In genomic region chr5:151458314-151458713, GRCh38 we compare ENCODE assay signal across 17 cellular contexts. TPM values are rescaled to one million over a fixed set of nuclear protein-coding genes. Genes with fewer than 3 reads are reported as not detected.
A peak's percentile ranks its signal among the peaks of the same experiment; 100 is the strongest.
DNase-seq lines count a peak whose midpoint lies in the region; FAIRE-seq and TF ChIP-seq lines count a peak whose summit lies in the region.
"Had no signal": no experiment of that assay in that cellular context is flagged by ENCODE, and none has a peak within 500 bp of the region (broad histone marks: within the 10 kb centered on the region; RNA-seq: fewer than 3 reads in every experiment).

No MANE protein-coding gene starts in this region.

- WGBS in hepatocyte (ENCODE audit: low lambda C conversion rate, missing lambda C conversion rate) = 76% methylated on average over 5 of the region's 5 CpGs
- WGBS in small intestine, 3 donors = 13 to 60% (median 32%) methylated on average over 5 of the region's 5 CpGs

- peaks cover 35% of the 10 kb centered on the region for H3K79me2 ChIP-seq in hepatocyte

- no peaks in the 10 kb centered on the region for H4K20me1 ChIP-seq in hepatocyte (ENCODE audit: insufficient read depth, poor library complexity, severe bottlenecking)

- H3K27me3 ChIP-seq in hepatocyte (no peaks in the 10 kb centered on the region), small intestine (ENCODE audit: control insufficient read depth in 2 of 2, insufficient read depth in 2 of 2, low read length in 2 of 2) (no peaks in the 10 kb centered on the region), tibial artery (no peaks in the 10 kb centered on the region)

- no peak overlapping the region for H3K4me2 ChIP-seq in hepatocyte
- H3K4me2 ChIP-seq: GM23338 had no signal

- TF ChIP-seq CTCF in hepatocyte (IDR thresholded peaks at IDR 0.05; ENCODE audit: poor library complexity) (no peak), tibial artery (IDR thresholded peaks at IDR 0.05) (no peak)

- H3K9me2 ChIP-seq in hepatocyte (replicated peaks; ENCODE audit: insufficient read depth) = no peaks in the 10 kb centered on the region

- no peak for FAIRE-seq in small intestine (lab: Jason Lieb, UNC)
- FAIRE-seq: GM12891, GM18507 had no signal

- DNase-seq in hepatocyte (ENCODE audit: low spot score) (peak; percentile 10), mucosa of gallbladder (ENCODE audit: low spot score) (peak; percentile 42), small intestine (peak; percentile 95), NCI-H446 treated with DMSO at 0.1 percent for 48 hours (lab: John Stamatoyannopoulos, UW) (no peak), tibial artery (no peak), NOMO-1 treated with dmso at 0.1 percent for 144 hours (lab: John Stamatoyannopoulos, UW; ENCODE audit: unreplicated experiment) (no peak)
- DNase-seq: C1 segment of cervical spinal cord; Calu3; CD4-positive, alpha-beta memory T cell; COR-L47; DMS53; DMS79 treated with DMSO at 0.1 percent for 48 hours; GF-D8; H9 had no signal

- H2AFZ ChIP-seq in hepatocyte = no peak overlapping the region
- H2AFZ ChIP-seq: GM23338 had no signal

- no peaks in the 10 kb centered on the region for H3K36me3 ChIP-seq in hepatocyte (replicated peaks; ENCODE audit: insufficient read depth, low read depth)
- H3K36me3 ChIP-seq in small intestine (ENCODE audit: control insufficient read depth in 2 of 2, insufficient read depth in 2 of 2, low read length in 2 of 2) = peaks cover 2 to 3% of the 10 kb centered on the region in 2 donors
- peaks cover 4 to 25% (median 15%) of the 10 kb centered on the region in 3 donors for H3K36me3 ChIP-seq in tibial artery

- H3K4me3 ChIP-seq in hepatocyte (no peak overlapping the region), small intestine (ENCODE audit: low read depth in 1 of 2, low read length in 2 of 2) (peak overlapping the region in 1 of 2 donors; percentile 51), tibial artery (no peak overlapping the region)
- H3K4me3 ChIP-seq: GM23338 had no signal

- H3K4me1 ChIP-seq in hepatocyte (ENCODE audit: insufficient read depth) = peaks cover 11% of the 10 kb centered on the region
- H3K4me1 ChIP-seq in small intestine (ENCODE audit: control insufficient read depth in 2 of 2, insufficient read depth in 1 of 2, low read depth in 1 of 2, low read length in 1 of 2) = peaks cover 3 to 12% of the 10 kb centered on the region in 2 donors
- H3K4me1 ChIP-seq in tibial artery = peaks cover 0 to 10% (median 0%) of the 10 kb centered on the region in 4 donors

- H3K9me3 ChIP-seq in hepatocyte (ENCODE audit: low read depth) (no peaks in the 10 kb centered on the region), small intestine (ENCODE audit: control insufficient read depth, low read depth) (no peaks in the 10 kb centered on the region), tibial artery (no peaks in the 10 kb centered on the region)

- H3K27ac ChIP-seq in hepatocyte (peak overlapping the region; percentile 63), small intestine (ENCODE audit: low read depth in 1 of 2, low read length in 1 of 2) (peak overlapping the region; percentile 78 to 89), tibial artery (no peak overlapping the region)

- intact Hi-C loops in tibial artery (cut with DNase I; ENCODE audit: low total_unique reads) = no loop called here

RNA-seq across cellular contexts. Expression of gene SLC36A1, which starts 10.9 kb away (rescaled TPM):
- total RNA-seq in hepatocyte = 18.2 and 19.5 TPM in 2 replicates
- polyA plus RNA-seq in hepatocyte = 10.9 and 13.5 TPM in 2 replicates
- 24.0 TPM for total RNA-seq in mucosa of gallbladder
- polyA plus RNA-seq in small intestine = 10 to 100 TPM; 10.6 to 36.5 (median 14.3) TPM

Comparison
In these comparisons a context has a peak if more than half of its experiments do, and no peak if none do; other contexts are left out.
1. DNase-seq: peak in hepatocyte (single experiment), mucosa of gallbladder (single experiment) and small intestine (single experiment); none in NCI-H446 treated with DMSO at 0.1 percent for 48 hours (single experiment), tibial artery (0 of 2) and NOMO-1 treated with dmso at 0.1 percent for 144 hours (single experiment).
2. H3K27ac ChIP-seq: peak in hepatocyte (single experiment) and small intestine (2 of 2); none in tibial artery (0 of 2).